1 cellular context compared by ENCODE assay signal in genomic region chr7:129121501-129122085, GRCh38.
TF ChIP-seq lines count a peak whose summit lies in the region.
"Not testable (repeated sequence)": the region's sequence is repeated elsewhere in the genome, so short reads cannot be mapped to it uniquely, and the experiment has no call there.

No MANE protein-coding gene starts in this region.

TF ChIP-seq in K562, 482 proteins besides CTCF, POLR2A, EP300 and RAD21:
- TF ChIP-seq TRIM28 (IDR thresholded peaks at IDR 0.05) (peak; percentile 75; the same call in 1 of the 2 replicates), TAL1 (IDR thresholded peaks at IDR 0.05) (peak; percentile 70), CBX3 (IDR thresholded peaks at IDR 0.05; ENCODE audit: borderline replicate concordance in 1 of 2, low read length in 2 of 2) (peak in 1 of 2 experiments; percentile 53; a peak in 1 of 3 replicates), CBFB (CRISPR knock-in tag; IDR thresholded peaks at IDR 0.05) (peak; percentile 67; the same call in 1 of the 2 replicates), NFIC (IDR thresholded peaks at IDR 0.05) (peak; percentile 76), TCF3 (CRISPR knock-in tag; IDR thresholded peaks at IDR 0.05) (peak; percentile 63), TRIM24 (IDR thresholded peaks at IDR 0.05) (peak; percentile 31 to 42; a peak in 1 of 4 replicates), ZNF431 (CRISPR knock-in tag; IDR thresholded peaks at IDR 0.05) (peak; percentile 99), KDM1A (IDR thresholded peaks at IDR 0.05) (0 out of 4 replicates have a peak, but pooled peaks of 1 of the 2 experiments have one; percentile 18), CBFA2T2 (conservative IDR thresholded peaks at IDR 0.05) (peak; percentile 65), ARID1B (IDR thresholded peaks at IDR 0.05) (peak; percentile 39; the same call in 1 of the 2 replicates), GATA2 (CRISPR knock-in tag; IDR thresholded peaks at IDR 0.05) (peak; percentile 60), CBFA2T3 (IDR thresholded peaks at IDR 0.05) (peak; percentile 81), TEAD4 (IDR thresholded peaks at IDR 0.05; ENCODE audit: low read length) (peak; percentile 67; the same call in 1 of the 2 replicates), HMBOX1 (IDR thresholded peaks at IDR 0.05) (peak; percentile 79), NCOR1 (IDR thresholded peaks at IDR 0.05) (peak; percentile 46; the same call in 1 of the 2 replicates)
- not testable (repeated sequence) for TF ChIP-seq TEAD4 (CRISPR knock-in tag; IDR thresholded peaks at IDR 0.05; ENCODE audit: borderline replicate concordance)
